ENCODE assay signal across 14 cellular contexts in genomic region chr2:112465373-112465772, GRCh38. TPM values are rescaled to one million over a fixed set of nuclear protein-coding genes. Genes with fewer than 3 reads are reported as not detected.
A peak's percentile ranks its signal among the peaks of the same experiment; 100 is the strongest.
DNase-seq lines count a peak whose midpoint lies in the region; ATAC-seq, FAIRE-seq and TF ChIP-seq lines count a peak whose summit lies in the region.
"Had no signal": no experiment of that assay in that cellular context is flagged by ENCODE, and none has a peak within 500 bp of the region (broad histone marks: within the 10 kb centered on the region; RNA-seq: fewer than 3 reads in every experiment).

No MANE protein-coding gene starts in this region.

- POLR2A ChIA-PET in H1 (lab: Charles Lee; ENCODE audit: partially characterized antibody) = no interaction called here

- DNase-seq in SIG-M5 treated with dmso at 0.1 percent for 504 hours (lab: John Stamatoyannopoulos, UW; ENCODE audit: unreplicated experiment) (peak; percentile 33), SIG-M5 (lab: John Stamatoyannopoulos, UW) (no peak), NB4 (ENCODE audit: low read depth) (no peak), H1 (ENCODE audit: low read depth in 1 of 2, low spot score in 2 of 2) (no peak), retinal pigment epithelial cell (ENCODE audit: low read depth) (no peak), H4 (ENCODE audit: low spot score) (no peak), CD14-positive monocyte (ENCODE audit: low spot score) (no peak)
- DNase-seq: KG1; NCI-H69; stimulated activated CD4-positive, alpha-beta T cell treated with anti-CD3 and anti-CD28 coated beads, Interleukin-4, amount 100 ng/mL, for 4 hours had no signal

- H2BK12ac ChIP-seq in H1 (ENCODE audit: low read depth, low read length) = no peak overlapping the region

- no peak overlapping the region for H2BK15ac ChIP-seq in H1 (ENCODE audit: low read length)

- H3K27ac Mint-ChIP-seq in CD14-positive monocyte = no peak overlapping the region

- H3K9me3 ChIP-seq in H1 (ENCODE audit: insufficient read depth in 2 of 2, low read depth in 1 of 2, low read length in 1 of 2) = no peaks in the 10 kb centered on the region
- H3K9me3 ChIP-seq: thoracic aorta had no signal

- H3K79me2 ChIP-seq in H1 (ENCODE audit: control insufficient read depth in 1 of 2, insufficient read depth in 2 of 2, low read length in 2 of 2) = no peaks in the 10 kb centered on the region

- no peak overlapping the region for H4K8ac ChIP-seq in H1 (ENCODE audit: extremely low read depth, insufficient read depth, low read length)

- no peak overlapping the region for H3K27ac ChIP-seq in H1 (ENCODE audit: low read depth, low read length)
- H3K27ac ChIP-seq: thoracic aorta had no signal

- 88% methylated on average over 3 of the region's 3 CpGs; no CpG with 5 or more reads in 1 of the 2 experiments for WGBS in H1 (ENCODE audit: extremely low coverage in 1 of 2, insufficient coverage in 1 of 2, insufficient read length in 1 of 2, insufficient replicate concordance in 2 of 2, low coverage in 1 of 2, low lambda C conversion rate in 2 of 2, missing lambda C conversion rate in 1 of 2), 2 experiments

- no peak overlapping the region for H2BK5ac ChIP-seq in H1 (ENCODE audit: low read depth, low read length)

- no peak overlapping the region for H3K56ac ChIP-seq in H1 (replicated peaks; ENCODE audit: insufficient read length, low read depth, low read length)

- H3K4me2 ChIP-seq in H1 (ENCODE audit: insufficient read depth in 1 of 2, low read depth in 2 of 2, low read length in 2 of 2) = no peak overlapping the region

- H3K4ac ChIP-seq in H1 (replicated peaks; ENCODE audit: insufficient read length, low read depth, low read length) = no peak overlapping the region

- H3K4me3 Mint-ChIP-seq in CD14-positive monocyte = no peak overlapping the region

- no peaks in the 10 kb centered on the region for H3K23me2 ChIP-seq in H1 (ENCODE audit: low read depth, low read length)

- H3K23ac ChIP-seq in H1 (ENCODE audit: insufficient read length) = no peak overlapping the region

- H3K18ac ChIP-seq in H1 (ENCODE audit: extremely low read depth, low read length) = no peak overlapping the region

- no peak for TF ChIP-seq EP300 in H1 (IDR thresholded peaks at IDR 0.05; ENCODE audit: borderline replicate concordance in 1 of 2, low read depth in 2 of 2, low read length in 2 of 2)

- no peak for TF ChIP-seq POLR2A in NB4 (IDR thresholded peaks at IDR 0.05; ENCODE audit: extremely low read depth, insufficient read length)
- TF ChIP-seq POLR2A in H1 (IDR thresholded peaks at IDR 0.05; ENCODE audit: control extremely low read depth in 1 of 2, low read depth in 2 of 2, low read length in 2 of 2) = no peak

- no peaks in the 10 kb centered on the region for H3K4me1 ChIP-seq in H1 (replicated peaks in 1 of 4; ENCODE audit: control insufficient read depth in 3 of 4, insufficient read depth in 4 of 4, low read length in 3 of 4)

- H3K36me3 ChIP-seq in H1 (ENCODE audit: control insufficient read depth in 2 of 4, insufficient read depth in 4 of 4, low read length in 3 of 4) = no peaks in the 10 kb centered on the region
- H3K36me3 ChIP-seq: thoracic aorta had no signal

- H2AK5ac ChIP-seq in H1 (ENCODE audit: low read depth, low read length) = no peak overlapping the region

- no peaks in the 10 kb centered on the region for H3K4me1 Mint-ChIP-seq in CD14-positive monocyte

- no peaks in the 10 kb centered on the region for H4K20me1 ChIP-seq in H1 (replicated peaks in 1 of 2; ENCODE audit: control insufficient read depth in 1 of 2, insufficient read depth in 2 of 2, low read length in 2 of 2)

- TF ChIP-seq CTCF in NB4 (IDR thresholded peaks at IDR 0.05; ENCODE audit: low read depth, low read length) (peak; percentile 8), H1 (IDR thresholded peaks at IDR 0.05; ENCODE audit: control extremely low read depth in 1 of 3, insufficient read depth in 1 of 3, low read depth in 1 of 3, low read length in 3 of 3) (peak in 2 of 3 experiments; percentile 25 to 63; a peak in 3 of 4 replicates), retinal pigment epithelial cell (conservative IDR thresholded peaks at IDR 0.05; ENCODE audit: low read depth, low read length) (peak; percentile 30), CD14-positive monocyte (IDR thresholded peaks at IDR 0.05) (no peak)

- H3K27me3 Mint-ChIP-seq in CD14-positive monocyte (ENCODE audit: low read depth in 3 of 3) = peaks cover 5 to 10% (median 7%) of the 10 kb centered on the region in 3 donors

- H3K14ac ChIP-seq in H1 (ENCODE audit: insufficient read length) = no peak overlapping the region

- H3K4me3 ChIP-seq in NB4 (ENCODE audit: low read depth, low read length) = no peak overlapping the region
- no peak overlapping the region for H3K4me3 ChIP-seq in H1 (ENCODE audit: extremely low read depth in 1 of 4, insufficient read depth in 2 of 4, low read depth in 3 of 4, low read length in 4 of 4)
- no peak overlapping the region for H3K4me3 ChIP-seq in retinal pigment epithelial cell (ENCODE audit: low read length)
- H3K4me3 ChIP-seq: GM12878, thoracic aorta had no signal

- no peak overlapping the region for H2BK20ac ChIP-seq in H1 (ENCODE audit: low read length)

- CTCF ChIA-PET in H1 (lab: Charles Lee; ENCODE audit: partially characterized antibody) = interaction anchor here (0.6 kb wide), 1 partner anchor 460 kb away, joined by 3 read pairs; no protein-coding TSS in a partner anchor

- peaks cover 0 to 4% (median 0%) of the 10 kb centered on the region in 7 donors for H3K9me3 Mint-ChIP-seq in CD14-positive monocyte

- H2AFZ ChIP-seq in H1 (ENCODE audit: low read length) = no peak overlapping the region

- no peak overlapping the region for H3K9ac ChIP-seq in H1 (replicated peaks in 1 of 4; ENCODE audit: extremely low read depth in 1 of 4, low read depth in 3 of 4, low read length in 3 of 4)

- H3K27me3 ChIP-seq in H1 (replicated peaks in 1 of 4; ENCODE audit: control insufficient read depth in 3 of 4, extremely low read depth in 1 of 4, insufficient read depth in 3 of 4, low read length in 3 of 4) = no peaks in the 10 kb centered on the region

- H4K5ac ChIP-seq in H1 (ENCODE audit: insufficient read length, low read depth, low read length) = no peak overlapping the region

- FAIRE-seq in H1 (lab: Jason Lieb, UNC) = peak; percentile 62
- FAIRE-seq: GM12878, TTC549 had no signal

- intact Hi-C loops in CD14-positive monocyte (cut with micrococcal nuclease) = no loop called here

- no peaks in the 10 kb centered on the region for H3K36me3 Mint-ChIP-seq in CD14-positive monocyte

- TF ChIP-seq RAD21 in H1 (IDR thresholded peaks at IDR 0.05 in 1 of 2, conservative IDR thresholded peaks at IDR 0.05 in 1 of 2; ENCODE audit: low read depth in 2 of 2, low read length in 2 of 2) = peak in 1 of 2 experiments; percentile 32; a peak in 2 of 4 replicates

- H3K79me1 ChIP-seq in H1 (ENCODE audit: low read depth, low read length) = no peaks in the 10 kb centered on the region

- H2BK120ac ChIP-seq in H1 (replicated peaks; ENCODE audit: low read depth, low read length) = no peak overlapping the region

- H4K91ac ChIP-seq in H1 (replicated peaks; ENCODE audit: insufficient read length, low read length) = no peak overlapping the region

- no peak for ATAC-seq in HG03571 (IDR thresholded peaks at IDR 0.05; ENCODE audit: unreplicated experiment)
- ATAC-seq: GM12878 had no signal

TF ChIP-seq in H1, 55 proteins besides CTCF, POLR2A, EP300 and RAD21:
- TF ChIP-seq KDM4A (IDR thresholded peaks at IDR 0.05; ENCODE audit: low read depth, low read length, severe bottlenecking) (no peak), CREB1 (IDR thresholded peaks at IDR 0.05) (no peak), ATF3 (IDR thresholded peaks at IDR 0.05; ENCODE audit: insufficient read depth, low read depth, low read length) (no peak), CBX5 (IDR thresholded peaks at IDR 0.05; ENCODE audit: low read depth, low read length) (no peak)

RNA-seq across cellular contexts. Expression of gene TTL, which starts 16.6 kb away (rescaled TPM):
- 53.5 and 57.1 TPM in 2 replicates for total RNA-seq in H1 (2021; fragmentation: NEBNext Ultra II Directional; extraction: Animal tissue kit (Norgen Biotek cat#: 25700))
- polyA plus RNA-seq in H1 (2011; rRNA removed) = 14.4 and 17.5 TPM in 2 replicates
- 17.5 TPM for polyA plus RNA-seq in H1 (2011; cell fraction: cytosol; rRNA removed)
- polyA plus RNA-seq in H1 (2011; cell fraction: nucleus; rRNA removed) = 21.7 TPM
- polyA plus RNA-seq in H1 (2012, experiment 1 of 2) = 20.6 to 32.5 TPM (median 27.0 TPM) in 4 replicates
- polyA plus RNA-seq in H1 (2012, experiment 2 of 2) = 5.8 TPM
- polyA plus RNA-seq in H1 (2013, experiment 1 of 2) = 24.2 TPM
- 22.7 TPM for polyA plus RNA-seq in H1 (2013, experiment 2 of 2)
- polyA minus RNA-seq in H1 (2011; rRNA and poly(A)+ RNA removed) = 33.4 and 42.7 TPM in 2 replicates
- 23.9 TPM for polyA minus RNA-seq in H1 (2011; cell fraction: cytosol; rRNA and poly(A)+ RNA removed)
- polyA minus RNA-seq in H1 (2011; cell fraction: nucleus; rRNA and poly(A)+ RNA removed) = 27.6 TPM
- 22.8 and 32.9 TPM in 2 replicates for total RNA-seq in H4 (2014; rRNA removed; shearing (Covaris generic))
- polyA plus RNA-seq in CD14-positive monocyte = 1 to 10 TPM; 2.7 to 5.4 TPM

RNA-seq across cellular contexts. Expression of gene RGPD8, which starts 31.9 kb away (rescaled TPM):
- 8.2 and 9.3 TPM in 2 replicates for total RNA-seq in H1 (2021; fragmentation: NEBNext Ultra II Directional; extraction: Animal tissue kit (Norgen Biotek cat#: 25700))
- 0.51 and 0.72 TPM in 2 replicates for polyA plus RNA-seq in H1 (2011; rRNA removed)
- polyA plus RNA-seq in H1 (2011; cell fraction: cytosol; rRNA removed) = 1.5 TPM
- polyA plus RNA-seq in H1 (2011; cell fraction: nucleus; rRNA removed) = 1.2 TPM
- 2.0 to 4.9 TPM (median 2.7 TPM) in 4 replicates for polyA plus RNA-seq in H1 (2012, experiment 1 of 2)
- 0.03 TPM for polyA plus RNA-seq in H1 (2012, experiment 2 of 2)
- polyA plus RNA-seq in H1 (2013, experiment 1 of 2) = 2.8 TPM
- 2.5 TPM for polyA plus RNA-seq in H1 (2013, experiment 2 of 2)
- polyA minus RNA-seq in H1 (2011; rRNA and poly(A)+ RNA removed) = 10.6 and 13.7 TPM in 2 replicates
- polyA minus RNA-seq in H1 (2011; cell fraction: cytosol; rRNA and poly(A)+ RNA removed) = 2.0 TPM
- 12.6 TPM for polyA minus RNA-seq in H1 (2011; cell fraction: nucleus; rRNA and poly(A)+ RNA removed)
- 1.5 and 2.0 TPM in 2 replicates for total RNA-seq in H4 (2014; rRNA removed; shearing (Covaris generic))
- 1 to 10 TPM in 1 of 2 donors, under 1 TPM in 1; 0.29 to 1.2 TPM for polyA plus RNA-seq in CD14-positive monocyte
